9 cellular contexts compared by ENCODE assay signal in the genomic region with DNA sequence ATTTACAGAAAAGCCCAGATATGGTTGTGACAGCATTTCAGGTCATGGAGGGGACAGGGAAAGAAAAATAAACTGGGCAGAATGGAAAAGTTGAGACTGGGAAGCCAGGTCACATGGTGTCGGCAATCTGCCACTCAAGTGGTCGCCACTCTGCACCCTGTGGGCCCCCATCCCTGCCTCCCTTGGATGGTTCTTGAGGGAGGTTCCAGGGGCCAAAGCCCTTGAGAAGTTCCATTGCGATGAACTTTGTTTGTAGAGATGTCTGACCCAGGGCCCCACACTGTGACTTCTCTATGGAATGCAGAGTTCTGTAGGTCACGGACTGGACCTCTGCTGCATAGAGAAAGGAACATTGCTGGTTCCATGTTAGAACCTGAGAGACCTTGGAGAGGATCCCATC.
"Had no signal": no experiment of that assay in that cellular context is flagged by ENCODE, and none has a peak within 500 bp of the region (broad histone marks: within the 10 kb centered on the region; RNA-seq: fewer than 3 reads in every experiment).

No MANE protein-coding gene starts in this region.

- H3K4me3 ChIP-seq: GM23248, GM23338, HAP-1 had no signal

- DNase-seq: GM23248, GOT3, H7, H9, HCEC 1CT, HFFc6 had no signal

- ATAC-seq: GM23338, HCT116 had no signal

- H3K27ac Mint-ChIP-seq: GM23338, H9, HFFc6 had no signal

- H3K4me1 Mint-ChIP-seq: GM23338, H9 had no signal

- H3K36me3 ChIP-seq: HAP-1 had no signal

- H3K27ac ChIP-seq: GM23248 had no signal

- H3K4me1 ChIP-seq: HAP-1 had no signal

- H3K9me3 ChIP-seq: HAP-1 had no signal

- H3K9me3 Mint-ChIP-seq: HFFc6 had no signal

- H3K4me3 Mint-ChIP-seq: GM23338, H9, HFFc6 had no signal
